20 cellular contexts compared by ENCODE assay signal in genomic region chr2:64996914-64997313, GRCh38. TPM values are rescaled to one million over a fixed set of nuclear protein-coding genes. Genes with fewer than 3 reads are reported as not detected.
DNase-seq lines count a peak whose midpoint lies in the region; ATAC-seq, FAIRE-seq and TF ChIP-seq lines count a peak whose summit lies in the region.
"Had no signal": no experiment of that assay in that cellular context is flagged by ENCODE, and none has a peak within 500 bp of the region (broad histone marks: within the 10 kb centered on the region; RNA-seq: fewer than 3 reads in every experiment).

No MANE protein-coding gene starts in this region.

- TF ChIP-seq POLR2A in GM12878 (IDR thresholded peaks at IDR 0.05; ENCODE audit: low read depth, low read length), result no peak
- no peak for TF ChIP-seq POLR2A in stomach (IDR thresholded peaks at IDR 0.05)

- DNase-seq in D341Med (ENCODE audit: low spot score) (peak; percentile 46), GM12878 (ENCODE audit: low read depth, low spot score) (no peak), osteoblast (ENCODE audit: insufficient read length, low spot score, missing footprints) (peak; percentile 85), stomach (no peak), posterior vena cava (ENCODE audit: low spot score) (no peak)
- no peak for DNase-seq in stimulated activated CD8-positive, alpha-beta memory T cell treated with anti-CD3 and anti-CD28 coated beads, Interleukin-4, amount 100 ng/mL, for 48 hours
- DNase-seq: activated CD4-positive, alpha-beta T cell treated with anti-CD3 and anti-CD28 coated beads for 4 hours; activated T-cell treated with anti-CD3 and anti-CD28 coated beads, Interleukin-2, amount 50 U/mL, for 4 hours; foreskin melanocyte; KBM-7; NCI-H1417 treated with DMSO at 0.1 percent for 48 hours; NCI-H226; SHP77 treated with DMSO at 0.1 percent for 48 hours; stimulated activated CD4-positive, alpha-beta T cell treated with anti-CD3 and anti-CD28 coated beads, Interleukin-15, amount 100 ng/mL, for 24 hours; T-helper 9 cell had no signal

- H3K79me2 ChIP-seq in GM12878 (ENCODE audit: control insufficient read depth, insufficient read depth, low read length), result peaks cover 53% of the 10 kb centered on the region
- peaks cover 56% of the 10 kb centered on the region for H3K79me2 ChIP-seq in osteoblast (ENCODE audit: insufficient read depth, low read length)

- no peak for FAIRE-seq in GM12878 (lab: Jason Lieb, UNC)
- FAIRE-seq: endometrium, GM12891 had no signal

- H3K4me3 ChIP-seq in HEK293 (ENCODE audit: low read depth, low read length), result no peak overlapping the region
- no peak overlapping the region for H3K4me3 ChIP-seq in GM12878
- no peak overlapping the region for H3K4me3 ChIP-seq in osteoblast (ENCODE audit: insufficient read depth, low read length)
- H3K4me3 ChIP-seq in stomach, result no peak overlapping the region

- TF ChIP-seq CTCF in HEK293 (tag by site-specific recombination; IDR thresholded peaks at IDR 0.05), result no peak
- TF ChIP-seq CTCF in GM12878 (IDR thresholded peaks at IDR 0.05 in 2 of 3, conservative IDR thresholded peaks at IDR 0.05 in 1 of 3; ENCODE audit: control insufficient read depth in 2 of 3, extremely low read depth in 1 of 3, insufficient read depth in 1 of 3, low read depth in 3 of 3, low read length in 3 of 3), result peak in 1 of 3 experiments; percentile 22; a peak in 2 of 6 replicates
- peak; percentile 20 for TF ChIP-seq CTCF in osteoblast (IDR thresholded peaks at IDR 0.05; ENCODE audit: extremely low read depth, low read depth, low read length)
- no peak for TF ChIP-seq CTCF in stomach (IDR thresholded peaks at IDR 0.05)

- intact Hi-C loops in GM12878 (cut with micrococcal nuclease; ENCODE audit: unreplicated experiment), result no loop called here
- intact Hi-C loops in stomach (cut with DNase I; ENCODE audit: low total_unique reads), result no loop called here
- intact Hi-C loops in posterior vena cava (cut with DNase I), result no loop called here

- no peak for TF ChIP-seq EP300 in GM12878 (IDR thresholded peaks at IDR 0.05; ENCODE audit: borderline replicate concordance in 1 of 2, control insufficient read depth in 1 of 2, low read depth in 2 of 2, low read length in 2 of 2)
- no peak for TF ChIP-seq EP300 in stomach (IDR thresholded peaks at IDR 0.05)

- POLR2A ChIA-PET in HEK293 (lab: Yijun Ruan, JAX) (no interaction called here), GM12878 (lab: Charles Lee) (interaction anchor here (0.6 to 1.0 kb wide), 3 partner anchors 32 to 521 kb away, joined by 3 to 4 read pairs (median 3); no protein-coding TSS in a partner anchor)

- H3K27ac ChIP-seq in HEK293 (ENCODE audit: extremely low read depth, low read depth, low read length) (no peak overlapping the region), GM12878 (ENCODE audit: control insufficient read depth, insufficient read depth) (no peak overlapping the region), osteoblast (ENCODE audit: low read depth, low read length) (no peak overlapping the region), stomach (no peak overlapping the region)
- H3K27ac ChIP-seq: C4-2B had no signal

- H2AFZ ChIP-seq in GM12878 (ENCODE audit: control insufficient read depth, low read depth, low read length) (no peak overlapping the region), osteoblast (ENCODE audit: low read length) (no peak overlapping the region)

- H4K20me1 ChIP-seq in GM12878 (ENCODE audit: control insufficient read depth, insufficient read depth), result no peaks in the 10 kb centered on the region
- peaks cover 7% of the 10 kb centered on the region for H4K20me1 ChIP-seq in osteoblast (ENCODE audit: insufficient read depth, low read length)

- CTCF ChIA-PET in HEK293 (lab: Yijun Ruan, JAX), result interaction anchor here (0.9 to 1.4 kb wide), 3 partner anchors 20 to 79 kb away, joined by 3 read pairs; no protein-coding TSS in a partner anchor
- CTCF ChIA-PET in GM12878 (lab: Yijun Ruan, JAX), result interaction anchor here (0.8 to 1.7 kb wide), 7 partner anchors 12 to 35 kb away, joined by 3 to 5 read pairs (median 3); no protein-coding TSS in a partner anchor

- H3K4me2 ChIP-seq in GM12878 (ENCODE audit: control insufficient read depth, insufficient read depth) (0 out of 2 replicates have a peak overlapping the region, but pooled peaks have one; percentile 10), osteoblast (ENCODE audit: insufficient read depth, low read length) (no peak overlapping the region)

- SMC1A ChIA-PET in GM12878 (lab: Charles Lee; ENCODE audit: uncharacterized antibody, unreplicated experiment), result interaction anchor here (1.0 to 2.5 kb wide), 12 partner anchors 9 to 92 kb away, joined by 3 to 13 read pairs (median 4); no protein-coding TSS in a partner anchor

- H3K36me3 ChIP-seq in HEK293 (ENCODE audit: control insufficient read depth in 2 of 2, insufficient read depth in 1 of 2, low read length in 2 of 2), result no peaks in the 10 kb centered on the region
- peaks cover 0 to 23% of the 10 kb centered on the region in 2 experiments for H3K36me3 ChIP-seq in GM12878 (ENCODE audit: control insufficient read depth in 2 of 2, insufficient read depth in 2 of 2, low read length in 1 of 2)
- H3K36me3 ChIP-seq in osteoblast (ENCODE audit: insufficient read depth, low read length), result no peaks in the 10 kb centered on the region
- H3K36me3 ChIP-seq in stomach, result no peaks in the 10 kb centered on the region

- no peak overlapping the region for H3K9ac ChIP-seq in GM12878 (ENCODE audit: control insufficient read depth, insufficient read depth, low read length)

- H3K4me1 ChIP-seq in HEK293 (ENCODE audit: control insufficient read depth, insufficient read depth, low read length) (no peaks in the 10 kb centered on the region; the same call in 1 of the 2 replicates), GM12878 (ENCODE audit: control insufficient read depth, insufficient read depth, low read length) (peaks cover 3% of the 10 kb centered on the region; the same call in 1 of the 2 replicates), osteoblast (ENCODE audit: insufficient read depth, low read length) (peaks cover 10% of the 10 kb centered on the region), stomach (peaks cover 0 to 40% (median 20%) of the 10 kb centered on the region in 4 donors)

- WGBS in GM12878 (ENCODE audit: insufficient coverage, insufficient replicate concordance, low lambda C conversion rate, missing lambda C conversion rate), result 96% methylated on average over 3 of the region's 3 CpGs
- WGBS in stomach, 5 donors, result 71 to 87% (median 82%) methylated on average over 3 of the region's 3 CpGs

- RAD21 ChIA-PET in GM12878 (lab: Charles Lee; ENCODE audit: unreplicated experiment), result interaction anchor here (0.5 to 1.5 kb wide), 5 partner anchors 8 to 83 kb away, joined by 3 to 4 read pairs (median 3); no protein-coding TSS in a partner anchor

- H3K27me3 ChIP-seq in GM12878 (replicated peaks in 1 of 2; ENCODE audit: control insufficient read depth in 2 of 2, insufficient read depth in 2 of 2, low read length in 1 of 2) (no peaks in the 10 kb centered on the region), osteoblast (ENCODE audit: insufficient read depth, low read length) (no peaks in the 10 kb centered on the region), stomach (no peaks in the 10 kb centered on the region)

- H3K9me3 ChIP-seq in HEK293 (ENCODE audit: control insufficient read depth, insufficient read depth, low read depth, low read length) (no peaks in the 10 kb centered on the region), GM12878 (replicated peaks; ENCODE audit: control insufficient read depth, insufficient read depth, low read length) (no peaks in the 10 kb centered on the region), osteoblast (ENCODE audit: low read depth, low read length) (no peaks in the 10 kb centered on the region), stomach (no peaks in the 10 kb centered on the region)

- in situ Hi-C loops in GM12878 (cut with MboI), result no loop called here

- ATAC-seq in GM12878 (peak; percentile 28), GM21576 (IDR thresholded peaks at IDR 0.05; ENCODE audit: unreplicated experiment) (no peak)
- ATAC-seq: activated T-cell treated with anti-CD3 and anti-CD28 coated beads, Interleukin-2, amount 50 U/mL, for 4 hours had no signal

- BruUV-seq in GM12878 (replicated peaks; lab: Mats Ljungman, UMichigan), result no TSS peak

- no peak for TF ChIP-seq RAD21 in GM12878 (IDR thresholded peaks at IDR 0.05; ENCODE audit: insufficient read depth, low read depth, low read length)

RNA-seq across cellular contexts. Expression of gene SLC1A4, which starts 7.7 kb away (rescaled TPM):
- 16.4 and 16.7 TPM in 2 replicates for total RNA-seq in GM12878 (2013; cell fraction: nucleolus; rRNA removed)
- total RNA-seq in GM12878 (2014; rRNA removed) (35.8 and 37.0 TPM in 2 replicates), GM12878 (2014; rRNA removed; fragmentation: Illumina TruSeq; extraction: Trizol) (23.2 and 23.8 TPM in 2 replicates), GM12878 (2021) (43.2 and 43.4 TPM in 2 replicates), osteoblast (47.7 and 49.2 TPM in 2 replicates), stomach (10 to 100 TPM in 2 of 5 donors, 1 to 10 TPM in 3; 1.3 to 30.1 (median 8.3) TPM), posterior vena cava (10 to 100 TPM; 13.9 to 16.4 TPM)
- 24.9 TPM for polyA plus RNA-seq in GM12878 (2011; ENCODE audit: low read depth)
- polyA plus RNA-seq in GM12878 (2011; rRNA removed) (20.3 and 26.9 TPM in 2 replicates), GM12878 (2014; fragmentation: Illumina TruSeq; extraction: Trizol) (27.4 TPM in 2 replicates), GM12878 (2014; fragmentation: Nextera tagmentation; extraction: Ambion mirVana) (10 to 100 TPM; 10.8 to 13.9 TPM), GM12878 (2014; rRNA removed) (28.0 and 29.0 TPM in 2 replicates), GM12878 (2016; fragmentation: Nextera tagmentation; extraction: Ambion mirVana) (10 to 100 TPM; 32.6 to 37.2 TPM), stomach (1 to 10 TPM; 2.7 to 6.5 (median 6.2) TPM)
- 27.0 and 29.7 TPM in 2 replicates for polyA plus RNA-seq in GM12878 (2011; cell fraction: cytosol; rRNA removed)
- 30.5 and 33.0 TPM in 2 replicates for polyA plus RNA-seq in GM12878 (2011; cell fraction: nucleus; rRNA removed)
- polyA plus RNA-seq in GM12878 (2012), result 27.7 and 31.8 TPM in 2 replicates
- polyA minus RNA-seq in GM12878 (2011; rRNA and poly(A)+ RNA removed), result 49.4 and 72.0 TPM in 2 replicates
- polyA minus RNA-seq in GM12878 (2011; cell fraction: cytosol; rRNA and poly(A)+ RNA removed), result 22.5 and 26.3 TPM in 2 replicates
- 12.0 and 23.5 TPM in 2 replicates for polyA minus RNA-seq in GM12878 (2011; cell fraction: nucleus; rRNA and poly(A)+ RNA removed)

RNA-seq across cellular contexts. Expression of gene CEP68, which starts 59.3 kb away (rescaled TPM):
- 45.8 and 53.3 TPM in 2 replicates for total RNA-seq in GM12878 (2013; cell fraction: nucleolus; rRNA removed)
- total RNA-seq in GM12878 (2014; rRNA removed) (6.9 and 7.6 TPM in 2 replicates), GM12878 (2014; rRNA removed; fragmentation: Illumina TruSeq; extraction: Trizol) (7.2 and 7.8 TPM in 2 replicates), GM12878 (2021) (10.8 and 11.1 TPM in 2 replicates), osteoblast (13.6 and 14.5 TPM in 2 replicates), stomach (10 to 100 TPM; 13.6 to 39.7 (median 25.8) TPM), posterior vena cava (10 to 100 TPM; 16.2 to 20.3 TPM)
- polyA plus RNA-seq in GM12878 (2011; ENCODE audit: low read depth), result 2.7 TPM
- polyA plus RNA-seq in GM12878 (2011; rRNA removed) (6.2 and 6.5 TPM in 2 replicates), GM12878 (2014; fragmentation: Illumina TruSeq; extraction: Trizol) (7.6 and 7.7 TPM in 2 replicates), GM12878 (2014; fragmentation: Nextera tagmentation; extraction: Ambion mirVana) (1 to 10 TPM; 1.1 to 2.2 TPM), GM12878 (2014; rRNA removed) (6.1 and 6.5 TPM in 2 replicates), GM12878 (2016; fragmentation: Nextera tagmentation; extraction: Ambion mirVana) (10 to 100 TPM in 1 of 2 experiments, 1 to 10 TPM in 1; 9.7 to 11.1 TPM), stomach (1 to 10 TPM; 4.8 to 5.4 (median 4.9) TPM)
- 4.2 and 4.8 TPM in 2 replicates for polyA plus RNA-seq in GM12878 (2011; cell fraction: cytosol; rRNA removed)
- 8.9 and 9.9 TPM in 2 replicates for polyA plus RNA-seq in GM12878 (2011; cell fraction: nucleus; rRNA removed)
- polyA plus RNA-seq in GM12878 (2012), result 4.8 and 6.5 TPM in 2 replicates
- 8.5 and 13.7 TPM in 2 replicates for polyA minus RNA-seq in GM12878 (2011; rRNA and poly(A)+ RNA removed)
- polyA minus RNA-seq in GM12878 (2011; cell fraction: cytosol; rRNA and poly(A)+ RNA removed), result 2.7 and 4.9 TPM in 2 replicates
- 8.3 and 10.1 TPM in 2 replicates for polyA minus RNA-seq in GM12878 (2011; cell fraction: nucleus; rRNA and poly(A)+ RNA removed)

Comparison
In these comparisons a context has a peak if more than half of its experiments do, and no peak if none do; other contexts are left out.
1. DNase-seq: peak in D341Med (single experiment) and osteoblast (single experiment); none in GM12878 (single experiment), stomach (single experiment), stimulated activated CD8-positive, alpha-beta memory T cell treated with anti-CD3 and anti-CD28 coated beads, Interleukin-4, amount 100 ng/mL, for 48 hours (single experiment) and posterior vena cava (single experiment).